Comparison of ENCODE assay signal across 19 cellular contexts in genomic region chr11:37248145-37248544, GRCh38.
DNase-seq lines count a peak whose midpoint lies in the region; ATAC-seq, FAIRE-seq and TF ChIP-seq lines count a peak whose summit lies in the region.
"Had no signal": no experiment of that assay in that cellular context is flagged by ENCODE, and none has a peak within 500 bp of the region (broad histone marks: within the 10 kb centered on the region; RNA-seq: fewer than 3 reads in every experiment).

No MANE protein-coding gene starts in this region.

- H3K9ac ChIP-seq in liver (ENCODE audit: low read depth in 1 of 2, low read length in 2 of 2) (no peak overlapping the region), HepG2 (ENCODE audit: insufficient read depth, low read depth, low read length) (no peak overlapping the region)
- H3K9ac ChIP-seq: BLaER1 treated with 17β-estradiol and CSF1 and Interleukin-3, amounts not matched to agents 10 nM and 100 nM had no signal

- no TSS peak for BruUV-seq in HepG2 (replicated peaks; lab: Mats Ljungman, UMichigan)

- intact Hi-C loops in HepG2 (cut with micrococcal nuclease; ENCODE audit: unreplicated experiment), result no loop called here

- TF ChIP-seq RAD21 in liver (IDR thresholded peaks at IDR 0.05) (peak in 1 of 2 donors; percentile 7), HepG2 (CRISPR knock-in tag; IDR thresholded peaks at IDR 0.05) (no peak)

- no peaks in the 10 kb centered on the region for H3K27me3 ChIP-seq in liver (ENCODE audit: control insufficient read depth in 4 of 4, insufficient read depth in 4 of 4, low read length in 3 of 4)
- H3K27me3 ChIP-seq in HepG2 (ENCODE audit: control insufficient read depth in 1 of 2, insufficient read depth in 2 of 2, low read length in 2 of 2), result no peaks in the 10 kb centered on the region
- H3K27me3 ChIP-seq: BLaER1 treated with 17β-estradiol and CSF1 and Interleukin-3, amounts not matched to agents 10 nM and 100 nM had no signal

- POLR2A ChIA-PET in HepG2 (lab: Yijun Ruan, JAX), result no interaction called here

- ATAC-seq in HepG2 (no peak), left lobe of liver (peak; percentile 86), GM19463 (IDR thresholded peaks at IDR 0.05; ENCODE audit: unreplicated experiment) (no peak)
- ATAC-seq: A549; CD8-positive, alpha-beta T cell had no signal

- H3K4me3 ChIP-seq in liver (ENCODE audit: low read depth in 1 of 3, low read length in 3 of 3) (no peak overlapping the region), HepG2 (replicated peaks in 1 of 3; ENCODE audit: insufficient read depth in 1 of 3, low read depth in 2 of 3, low read length in 3 of 3) (no peak overlapping the region)
- H3K4me3 ChIP-seq: A549; BLaER1 treated with 17β-estradiol and CSF1 and Interleukin-3, amounts not matched to agents 10 nM and 100 nM had no signal

- no peaks in the 10 kb centered on the region for H4K20me1 ChIP-seq in HepG2 (ENCODE audit: insufficient read depth, low read length)
- H4K20me1 ChIP-seq: BLaER1 treated with 17β-estradiol and CSF1 and Interleukin-3, amounts not matched to agents 10 nM and 100 nM had no signal

- CTCF ChIA-PET in HepG2 (lab: Yijun Ruan, JAX; ENCODE audit: low intra/inter-chr PET ratio, low total read pairs), result no interaction called here

- TF ChIP-seq EP300 in HepG2 (IDR thresholded peaks at IDR 0.05; ENCODE audit: low read depth in 2 of 2, low read length in 2 of 2) (no peak), HepG2 (CRISPR knock-in tag; IDR thresholded peaks at IDR 0.05; ENCODE audit: borderline replicate concordance) (no peak)

- FAIRE-seq in HepG2 (lab: Jason Lieb, UNC), result no peak
- FAIRE-seq: A549, D721Med, G401.6, GM12891, GM19239 had no signal

- no peaks in the 10 kb centered on the region for H3K36me3 ChIP-seq in liver (ENCODE audit: control insufficient read depth in 4 of 4, insufficient read depth in 3 of 4, low read depth in 1 of 4, low read length in 3 of 4)
- no peaks in the 10 kb centered on the region for H3K36me3 ChIP-seq in HepG2 (replicated peaks in 1 of 2; ENCODE audit: control insufficient read depth in 1 of 2, insufficient read depth in 2 of 2, low read length in 2 of 2)
- H3K36me3 ChIP-seq: BLaER1 treated with 17β-estradiol and CSF1 and Interleukin-3, amounts not matched to agents 10 nM and 100 nM had no signal

- WGBS in liver, result 31% methylated on average over 2 of the region's 2 CpGs
- WGBS in HepG2 (ENCODE audit: low lambda C conversion rate), result 3% methylated on average over 2 of the region's 2 CpGs

- DNase-seq in HepG2 (ENCODE audit: low spot score) (no peak), left lobe of liver (ENCODE audit: low spot score) (no peak), foreskin melanocyte (no peak)
- DNase-seq: AML-193; Calu3; CD4-positive, alpha-beta T cell; CD8-positive, alpha-beta T cell; DMS79 treated with DMSO at 0.1 percent for 48 hours; GF-D8 had no signal

- H3K4me1 ChIP-seq in liver (ENCODE audit: control insufficient read depth in 4 of 4, insufficient read depth in 4 of 4, low read length in 3 of 4), result peaks cover 0 to 13% (median 6%) of the 10 kb centered on the region in 4 donors
- H3K4me1 ChIP-seq in HepG2 (ENCODE audit: insufficient read depth, low read length), result no peaks in the 10 kb centered on the region
- H3K4me1 ChIP-seq: A549; BLaER1 treated with 17β-estradiol and CSF1 and Interleukin-3, amounts not matched to agents 10 nM and 100 nM had no signal

- TF ChIP-seq CTCF in liver (IDR thresholded peaks at IDR 0.05; ENCODE audit: low read depth, low read length, missing input control), result no peak
- TF ChIP-seq CTCF in HepG2 (CRISPR knock-in tag; IDR thresholded peaks at IDR 0.05), result no peak

- no peaks in the 10 kb centered on the region for H3K79me2 ChIP-seq in HepG2 (ENCODE audit: insufficient read depth, low read length)

- no peak overlapping the region for H3K27ac ChIP-seq in liver (ENCODE audit: low read depth in 1 of 2, low read length in 2 of 2)
- H3K27ac ChIP-seq in HepG2 (ENCODE audit: extremely low read length, insufficient read depth, low read length), result no peak overlapping the region
- H3K27ac ChIP-seq: 22Rv1; A549; BLaER1 treated with 17β-estradiol and CSF1 and Interleukin-3, amounts not matched to agents 10 nM and 100 nM; C4-2B had no signal

- H2AFZ ChIP-seq in HepG2 (ENCODE audit: low read length), result no peak overlapping the region

- TF ChIP-seq POLR2A in HepG2 (IDR thresholded peaks at IDR 0.05; ENCODE audit: insufficient read depth in 1 of 2, low read depth in 2 of 2, low read length in 2 of 2), result no peak

- in situ Hi-C loops in HepG2 (cut with HindIII; ENCODE audit: extremely low pct_ligation_motif_present, low pct_unique_long_range_greater_than_20kb), result no loop called here

- H3K4me2 ChIP-seq in HepG2 (ENCODE audit: low read depth, low read length), result no peak overlapping the region
- H3K4me2 ChIP-seq: A549; BLaER1 treated with 17β-estradiol and CSF1 and Interleukin-3, amounts not matched to agents 10 nM and 100 nM had no signal

- H3K9me3 ChIP-seq in liver (ENCODE audit: control insufficient read depth in 4 of 4, low read length in 3 of 4) (peaks cover 0 to 2% (median 0%) of the 10 kb centered on the region in 4 donors), HepG2 (ENCODE audit: low read length) (peaks cover 52% of the 10 kb centered on the region)
- H3K9me3 ChIP-seq: A549 had no signal

TF ChIP-seq in liver, 16 proteins besides CTCF, POLR2A, EP300 and RAD21:
- TF ChIP-seq JUND (IDR thresholded peaks at IDR 0.05) (peak in 1 of 2 donors; percentile 32), TAF1 (conservative IDR thresholded peaks at IDR 0.05) (no peak), RXRA (IDR thresholded peaks at IDR 0.05) (peak; percentile 63 to 74), SP1 (IDR thresholded peaks at IDR 0.05) (peak; percentile 88), HNF4G (IDR thresholded peaks at IDR 0.05) (peak; percentile 59), HNF4A (conservative IDR thresholded peaks at IDR 0.05) (peak; percentile 81 to 88)
TF ChIP-seq in liver: peak in this region for 5.

TF ChIP-seq in HepG2, 621 proteins besides CTCF, POLR2A, EP300 and RAD21:
- no peak for TF ChIP-seq ZNF280D (CRISPR knock-in tag; IDR thresholded peaks at IDR 0.05)
